ENCODE assay signal across 1 cellular context in genomic region chr2:58106896-58107295, GRCh38.
TF ChIP-seq lines count a peak whose summit lies in the region.

No MANE protein-coding gene starts in this region.

TF ChIP-seq in IMR-90, 13 proteins besides CTCF, POLR2A, EP300 and RAD21:
- TF ChIP-seq SMC3 (IDR thresholded peaks at IDR 0.05; ENCODE audit: low read depth, low read length) (no peak), MAFK (IDR thresholded peaks at IDR 0.05; ENCODE audit: low read depth, low read length) (no peak), FOS (IDR thresholded peaks at IDR 0.05; ENCODE audit: low read depth, low read length) (no peak), MXI1 (IDR thresholded peaks at IDR 0.05; ENCODE audit: borderline replicate concordance, low read depth, low read length) (no peak), CHD1 (IDR thresholded peaks at IDR 0.05; ENCODE audit: low read depth, low read length) (no peak), BHLHE40 (IDR thresholded peaks at IDR 0.05; ENCODE audit: low read depth, low read length) (no peak), MAZ (IDR thresholded peaks at IDR 0.05; ENCODE audit: borderline replicate concordance, low read depth, low read length) (no peak), RFX5 (IDR thresholded peaks at IDR 0.05; ENCODE audit: low read depth, low read length) (no peak), ELK1 (IDR thresholded peaks at IDR 0.05; ENCODE audit: borderline replicate concordance, low read depth, low read length) (no peak), RCOR1 (IDR thresholded peaks at IDR 0.05; ENCODE audit: insufficient replicate concordance, low read length) (no peak), NFE2L2 (IDR thresholded peaks at IDR 0.05; ENCODE audit: low read depth, low read length) (no peak), CEBPB (IDR thresholded peaks at IDR 0.05; ENCODE audit: low read depth, low read length) (no peak), USF2 (IDR thresholded peaks at IDR 0.05; ENCODE audit: low read depth, low read length) (no peak)
